ENCODE assay signal across 20 cellular contexts in the genomic region with DNA sequence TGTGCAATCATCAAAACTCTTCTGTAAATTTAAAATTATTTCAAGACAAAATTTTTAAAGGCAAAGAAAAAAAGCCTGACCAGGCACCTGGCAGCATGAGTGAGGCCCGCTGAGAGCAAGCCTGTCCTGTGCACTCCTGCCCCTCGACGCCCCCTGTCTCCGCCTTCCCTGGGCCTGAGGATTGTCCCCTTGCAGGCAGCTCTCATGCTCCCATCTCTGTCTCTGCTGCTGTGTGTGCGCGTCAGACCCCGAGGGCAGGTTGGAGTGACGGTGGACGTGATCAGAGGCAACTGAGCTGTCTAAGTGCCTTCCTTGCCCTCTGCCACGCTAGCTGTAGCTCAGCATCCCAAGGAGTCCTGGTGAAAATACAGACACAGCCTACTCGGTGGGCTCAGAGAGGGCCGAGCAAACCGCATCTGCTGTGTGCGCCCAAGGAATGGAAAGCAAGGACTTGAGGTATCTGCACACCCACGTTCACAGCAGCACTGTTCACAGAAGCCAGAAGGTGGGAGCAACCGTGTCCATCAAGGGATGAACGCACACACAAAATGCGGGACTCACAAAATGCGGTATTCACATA.
A peak's percentile ranks its signal among the peaks of the same experiment; 100 is the strongest.
DNase-seq lines count a peak whose midpoint lies in the region; ATAC-seq and TF ChIP-seq lines count a peak whose summit lies in the region.
"Had no signal": no experiment of that assay in that cellular context is flagged by ENCODE, and none has a peak within 500 bp of the region (broad histone marks: within the 10 kb centered on the region; RNA-seq: fewer than 3 reads in every experiment).

No MANE protein-coding gene starts in this region.

- no peak overlapping the region for H2BK5ac ChIP-seq in mesenchymal stem cell (ENCODE audit: low read depth, low read length, poor library complexity, severe bottlenecking)

- no peak overlapping the region for H2AK5ac ChIP-seq in mesenchymal stem cell (ENCODE audit: low read length, severe bottlenecking)

- H3K9me3 ChIP-seq in CD4-positive, CD25-positive, alpha-beta regulatory T cell (ENCODE audit: control insufficient read depth in 2 of 2, low read length in 2 of 2) = no peaks in the 10 kb centered on the region
- H3K9me3 ChIP-seq in mesenchymal stem cell (ENCODE audit: control insufficient read depth, low read length) (no peaks in the 10 kb centered on the region), spleen (no peaks in the 10 kb centered on the region)
- H3K9me3 ChIP-seq: esophagus squamous epithelium, gastroesophageal sphincter, SJCRH30, transverse colon had no signal

- H2BK12ac ChIP-seq in mesenchymal stem cell (ENCODE audit: low read length in 2 of 2) = no peak overlapping the region

- H3K9me3 Mint-ChIP-seq in CD4-positive, CD25-positive, alpha-beta regulatory T cell = no peaks in the 10 kb centered on the region
- H3K9me3 Mint-ChIP-seq in activated naive CD8-positive, alpha-beta T cell treated with anti-CD3 and anti-CD28 coated beads for 36 hours = no peaks in the 10 kb centered on the region
- no peaks in the 10 kb centered on the region for H3K9me3 Mint-ChIP-seq in natural killer cell
- H3K9me3 Mint-ChIP-seq: naive B cell had no signal

- H2BK15ac ChIP-seq in mesenchymal stem cell (ENCODE audit: low read depth, poor library complexity, severe bottlenecking) = no peak overlapping the region

- H3K27ac ChIP-seq in CD4-positive, CD25-positive, alpha-beta regulatory T cell (ENCODE audit: insufficient read depth, low read length, poor library complexity, severe bottlenecking) = no peak overlapping the region
- H3K27ac ChIP-seq in mesenchymal stem cell (ENCODE audit: low read length, poor library complexity, severe bottlenecking) (no peak overlapping the region), spleen (no peak overlapping the region)
- H3K27ac ChIP-seq: esophagus squamous epithelium, gastroesophageal sphincter, SJCRH30, transverse colon, WERI-Rb-1 had no signal

- no peaks in the 10 kb centered on the region for H3K27me3 ChIP-seq in CD4-positive, CD25-positive, alpha-beta regulatory T cell (ENCODE audit: control insufficient read depth, insufficient read depth, low read length)
- H3K27me3 ChIP-seq in mesenchymal stem cell (ENCODE audit: control insufficient read depth in 1 of 2, insufficient read depth in 1 of 2, low read length in 2 of 2) (peaks cover 0 to 4% of the 10 kb centered on the region in 2 experiments), spleen (replicated peaks in 1 of 7) (no peaks in the 10 kb centered on the region)
- H3K27me3 ChIP-seq: esophagus squamous epithelium, gastroesophageal sphincter, transverse colon had no signal

- H4K91ac ChIP-seq in mesenchymal stem cell (ENCODE audit: low read length) = no peak overlapping the region

- no peak overlapping the region for H2AFZ ChIP-seq in mesenchymal stem cell (ENCODE audit: low read depth, low read length)

- TF ChIP-seq POLR2A in spleen (IDR thresholded peaks at IDR 0.05) = no peak

- H3K18ac ChIP-seq in mesenchymal stem cell (ENCODE audit: low read depth in 1 of 2, low read length in 2 of 2) = no peak overlapping the region

- no peak overlapping the region for H3K23ac ChIP-seq in mesenchymal stem cell (ENCODE audit: low read length in 2 of 2)

- H3K4ac ChIP-seq in mesenchymal stem cell (ENCODE audit: low read depth in 1 of 2, low read length in 2 of 2) = no peak overlapping the region

- H3K9ac ChIP-seq in mesenchymal stem cell (ENCODE audit: low read length) = no peak overlapping the region

- 96% methylated on average over 19 of the region's 19 CpGs for WGBS in mesenchymal stem cell
- 94 to 95% (median 95%) methylated on average over 18 to 19 of the region's 19 CpGs for WGBS in spleen, 5 donors

- no peak overlapping the region for H3K4me3 Mint-ChIP-seq in CD4-positive, CD25-positive, alpha-beta regulatory T cell
- H3K4me3 Mint-ChIP-seq in activated naive CD8-positive, alpha-beta T cell treated with anti-CD3 and anti-CD28 coated beads for 36 hours = no peak overlapping the region
- no peak overlapping the region for H3K4me3 Mint-ChIP-seq in natural killer cell
- H3K4me3 Mint-ChIP-seq: naive B cell had no signal

- peaks cover 48% of the 10 kb centered on the region for H3K36me3 Mint-ChIP-seq in CD4-positive, CD25-positive, alpha-beta regulatory T cell
- peaks cover 61% of the 10 kb centered on the region for H3K36me3 Mint-ChIP-seq in activated naive CD8-positive, alpha-beta T cell treated with anti-CD3 and anti-CD28 coated beads for 36 hours
- H3K36me3 Mint-ChIP-seq in natural killer cell = peaks cover 7% of the 10 kb centered on the region

- no peak overlapping the region for H3K14ac ChIP-seq in mesenchymal stem cell (ENCODE audit: low read length in 2 of 2)

- no peak overlapping the region for H3K4me2 ChIP-seq in mesenchymal stem cell (ENCODE audit: low read length, poor library complexity, severe bottlenecking)

- H3K27ac Mint-ChIP-seq in CD4-positive, CD25-positive, alpha-beta regulatory T cell = peak overlapping the region in 2 of 3 donors; percentile 52 to 72
- peak overlapping the region; percentile 66 for H3K27ac Mint-ChIP-seq in activated naive CD8-positive, alpha-beta T cell treated with anti-CD3 and anti-CD28 coated beads for 36 hours
- H3K27ac Mint-ChIP-seq in natural killer cell = peak overlapping the region; percentile 72 to 76

- H3K4me1 Mint-ChIP-seq in CD4-positive, CD25-positive, alpha-beta regulatory T cell = peaks cover 0 to 8% (median 4%) of the 10 kb centered on the region in 4 donors
- peaks cover 43% of the 10 kb centered on the region for H3K4me1 Mint-ChIP-seq in activated naive CD8-positive, alpha-beta T cell treated with anti-CD3 and anti-CD28 coated beads for 36 hours
- peaks cover 8 to 16% of the 10 kb centered on the region in 2 donors for H3K4me1 Mint-ChIP-seq in natural killer cell

- H3K36me3 ChIP-seq in CD4-positive, CD25-positive, alpha-beta regulatory T cell (ENCODE audit: control insufficient read depth, insufficient read depth, low read length) = peaks cover 95% of the 10 kb centered on the region
- H3K36me3 ChIP-seq in mesenchymal stem cell (ENCODE audit: control insufficient read depth in 1 of 2, insufficient read depth in 2 of 2, low read depth in 1 of 2, low read length in 2 of 2) (peaks cover 0 to 82% of the 10 kb centered on the region in 2 experiments), spleen (peaks cover 3 to 100% (median 91%) of the 10 kb centered on the region in 6 donors)
- H3K36me3 ChIP-seq: SJCRH30, transverse colon had no signal

- no peak for TF ChIP-seq CTCF in natural killer cell (IDR thresholded peaks at IDR 0.05)
- no peak for TF ChIP-seq CTCF in spleen (IDR thresholded peaks at IDR 0.05 in 8 of 11, conservative IDR thresholded peaks at IDR 0.05 in 3 of 11)

- H3K27me3 Mint-ChIP-seq in CD4-positive, CD25-positive, alpha-beta regulatory T cell = no peaks in the 10 kb centered on the region
- no peaks in the 10 kb centered on the region for H3K27me3 Mint-ChIP-seq in activated naive CD8-positive, alpha-beta T cell treated with anti-CD3 and anti-CD28 coated beads for 36 hours
- no peaks in the 10 kb centered on the region for H3K27me3 Mint-ChIP-seq in natural killer cell (ENCODE audit: low read depth in 2 of 2)
- H3K27me3 Mint-ChIP-seq: naive B cell had no signal

- H3K4me1 ChIP-seq in CD4-positive, CD25-positive, alpha-beta regulatory T cell (ENCODE audit: control insufficient read depth, insufficient read depth, low read length, poor library complexity, severe bottlenecking) = no peaks in the 10 kb centered on the region
- H3K4me1 ChIP-seq in mesenchymal stem cell (ENCODE audit: control insufficient read depth, insufficient read depth, low read depth, low read length) (peaks cover 22% of the 10 kb centered on the region), spleen (peaks cover 3 to 72% (median 30%) of the 10 kb centered on the region in 6 donors)
- H3K4me1 ChIP-seq: SJCRH30 had no signal

- no peak for DNase-seq in CD4-positive, CD25-positive, alpha-beta regulatory T cell
- DNase-seq in ELF-1 (ENCODE audit: low read depth, low spot score) (peak; percentile 28), natural killer cell (no peak), mesenchymal stem cell (no peak), NCI-H1436 (lab: John Stamatoyannopoulos, UW) (no peak), spleen (no peak)
- DNase-seq in activated naive CD8-positive, alpha-beta T cell treated with anti-CD3 and anti-CD28 coated beads for 36 hours = no peak
- DNase-seq: activated effector memory CD4-positive, alpha-beta T cell treated with anti-CD3 and anti-CD28 coated beads, Interleukin-2, amount 50 U/mL, for 16 hours; cerebellar nuclear complex; effector memory CD4-positive, alpha-beta T cell; esophagus squamous epithelium; Kasumi-1; naive B cell; NCI-H2029; SJCRH30; stimulated activated naive CD4-positive, alpha-beta T cell; transverse colon; WERI-Rb-1 had no signal

- no peak overlapping the region for H3K4me3 ChIP-seq in CD4-positive, CD25-positive, alpha-beta regulatory T cell (ENCODE audit: low read depth, low read length)
- no peak overlapping the region for H3K4me3 ChIP-seq in mesenchymal stem cell (ENCODE audit: insufficient read depth in 1 of 2, low read depth in 1 of 2, low read length in 2 of 2)
- H3K4me3 ChIP-seq in spleen = no peak overlapping the region
- H3K4me3 ChIP-seq: esophagus squamous epithelium, gastroesophageal sphincter, SJCRH30, transverse colon had no signal

- H4K8ac ChIP-seq in mesenchymal stem cell (ENCODE audit: low read length) = no peak overlapping the region

- ATAC-seq in CD4-positive, CD25-positive, alpha-beta regulatory T cell (ENCODE audit: low read depth in 2 of 2) = no peak
- no peak for ATAC-seq in natural killer cell
- ATAC-seq: gastroesophageal sphincter, HCT116 had no signal

- H3K79me1 ChIP-seq in mesenchymal stem cell (replicated peaks; ENCODE audit: low read length, poor library complexity, severe bottlenecking) = no peaks in the 10 kb centered on the region

- H2BK120ac ChIP-seq in mesenchymal stem cell (ENCODE audit: low read depth, low read length) = no peak overlapping the region

- intact Hi-C loops in natural killer cell (cut with micrococcal nuclease) = no loop called here
- intact Hi-C loops in spleen (cut with DNase I; ENCODE audit: low total_unique reads) = no loop called here
